ENCODE assay signal across 13 cellular contexts in the genomic region with DNA sequence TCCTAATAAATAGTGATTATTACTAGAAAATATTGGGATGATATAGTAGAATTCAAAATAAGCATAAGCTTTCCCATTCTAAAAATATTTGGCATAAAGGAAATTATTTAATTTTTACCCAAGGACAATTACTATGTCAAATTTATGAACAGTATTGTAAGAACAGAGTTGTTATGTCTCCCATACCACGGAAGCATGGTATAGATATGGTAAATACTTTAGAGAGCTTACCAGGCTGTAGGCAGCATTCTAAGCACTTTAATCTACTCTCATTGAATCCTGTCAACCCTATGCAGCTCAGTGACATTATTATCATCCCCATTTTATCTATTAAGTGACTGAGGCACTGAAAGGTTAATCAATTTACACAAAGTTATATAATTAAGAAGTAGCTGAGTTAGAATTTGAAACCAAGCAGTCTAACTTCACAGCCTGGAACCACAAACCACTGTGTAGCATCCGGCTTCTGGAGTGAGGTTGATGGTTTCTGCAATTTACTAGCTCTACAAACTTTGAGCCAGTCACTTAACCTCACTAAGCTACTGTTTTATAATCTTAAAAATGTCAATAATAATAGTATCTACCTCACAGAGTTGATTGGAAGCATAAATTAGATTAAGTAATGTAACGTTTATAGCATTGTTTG.
DNase-seq lines count a peak whose midpoint lies in the region; ATAC-seq and TF ChIP-seq lines count a peak whose summit lies in the region.
"Had no signal": no experiment of that assay in that cellular context is flagged by ENCODE, and none has a peak within 500 bp of the region (broad histone marks: within the 10 kb centered on the region; RNA-seq: fewer than 3 reads in every experiment).

No MANE protein-coding gene starts in this region.

- peak overlapping the region; percentile 55 for H3K27ac Mint-ChIP-seq in CD4-positive, alpha-beta T cell
- no peak overlapping the region for H3K27ac Mint-ChIP-seq in activated naive CD4-positive, alpha-beta T cell treated with anti-CD3 and anti-CD28 coated beads, Interleukin-2, amount 50 U/mL, for 72 hours
- H3K27ac Mint-ChIP-seq: dendritic cell treated with granulocyte-macrophage colony-stimulating factor and Interleukin-4, amounts not matched to agents 40 ng/mL and 50 ng/mL, for 4 days had no signal

- no peak overlapping the region for H3K27ac ChIP-seq in CD4-positive, alpha-beta T cell (ENCODE audit: low read depth, low read length)
- H3K27ac ChIP-seq in thyroid gland, result no peak overlapping the region
- H3K27ac ChIP-seq: BLaER1 treated with 17β-estradiol and CSF1 and Interleukin-3, amounts not matched to agents 10 nM and 100 nM; skin epidermis; suprapubic skin had no signal

- no peaks in the 10 kb centered on the region for H3K9me3 Mint-ChIP-seq in CD4-positive, alpha-beta T cell
- peaks cover 0 to 4% of the 10 kb centered on the region in 2 donors for H3K9me3 Mint-ChIP-seq in activated naive CD4-positive, alpha-beta T cell treated with anti-CD3 and anti-CD28 coated beads, Interleukin-2, amount 50 U/mL, for 72 hours
- H3K9me3 Mint-ChIP-seq: dendritic cell treated with granulocyte-macrophage colony-stimulating factor and Interleukin-4, amounts not matched to agents 40 ng/mL and 50 ng/mL, for 4 days had no signal

- H3K27me3 Mint-ChIP-seq in CD4-positive, alpha-beta T cell, result no peaks in the 10 kb centered on the region
- H3K27me3 Mint-ChIP-seq: dendritic cell treated with granulocyte-macrophage colony-stimulating factor and Interleukin-4, amounts not matched to agents 40 ng/mL and 50 ng/mL, for 4 days had no signal

- POLR2A ChIA-PET in CD4-positive, alpha-beta T cell (lab: Charles Lee), result interaction anchor here (1.4 kb wide), 2 partner anchors 9 to 22 kb away, joined by 3 to 4 read pairs; no protein-coding TSS in a partner anchor

- intact Hi-C loops in CD4-positive, alpha-beta T cell (cut with DNase I, micrococcal nuclease), result loop anchor here in 1 of 2 experiments (5.0 kb wide), 1 partner anchor 46 kb away; no protein-coding TSS in a partner anchor
- intact Hi-C loops in thyroid gland (cut with DNase I), result no loop called here
- intact Hi-C loops in head of caudate nucleus (cut with DNase I), result no loop called here

- H3K4me3 Mint-ChIP-seq in CD4-positive, alpha-beta T cell, result no peak overlapping the region
- H3K4me3 Mint-ChIP-seq: dendritic cell treated with granulocyte-macrophage colony-stimulating factor and Interleukin-4, amounts not matched to agents 40 ng/mL and 50 ng/mL, for 4 days had no signal

- WGBS in thyroid gland, 2 donors, result 85 to 86% methylated on average over 3 of the region's 3 CpGs

- TF ChIP-seq POLR2A in thyroid gland (IDR thresholded peaks at IDR 0.05), result no peak

- no peaks in the 10 kb centered on the region for H3K36me3 ChIP-seq in thyroid gland
- H3K36me3 ChIP-seq: suprapubic skin had no signal

- H3K4me3 ChIP-seq in thyroid gland (replicated peaks in 1 of 3), result no peak overlapping the region
- H3K4me3 ChIP-seq: BLaER1 treated with 17β-estradiol and CSF1 and Interleukin-3, amounts not matched to agents 10 nM and 100 nM; skin epidermis; suprapubic skin had no signal

- H3K36me3 Mint-ChIP-seq in CD4-positive, alpha-beta T cell (ENCODE audit: low read depth), result peaks cover 61% of the 10 kb centered on the region
- peaks cover 0 to 15% of the 10 kb centered on the region in 2 donors for H3K36me3 Mint-ChIP-seq in activated naive CD4-positive, alpha-beta T cell treated with anti-CD3 and anti-CD28 coated beads, Interleukin-2, amount 50 U/mL, for 72 hours

- peak; percentile 89 for ATAC-seq in CD4-positive, alpha-beta T cell (ENCODE audit: poor library complexity)
- ATAC-seq in GM19468 (IDR thresholded peaks at IDR 0.05; ENCODE audit: extremely low read depth, unreplicated experiment), result peak; percentile 22
- ATAC-seq in HG03521 (IDR thresholded peaks at IDR 0.05; ENCODE audit: unreplicated experiment), result peak; percentile 68
- peak; percentile 50 to 72 for ATAC-seq in activated naive CD4-positive, alpha-beta T cell treated with anti-CD3 and anti-CD28 coated beads, Interleukin-2, amount 50 U/mL, for 72 hours

- H3K4me1 ChIP-seq in thyroid gland, result no peaks in the 10 kb centered on the region
- H3K4me1 ChIP-seq: suprapubic skin had no signal

- no peak for TF ChIP-seq CTCF in CD4-positive, alpha-beta T cell (IDR thresholded peaks at IDR 0.05)
- TF ChIP-seq CTCF in thyroid gland (IDR thresholded peaks at IDR 0.05), result no peak

- CTCF ChIA-PET in CD4-positive, alpha-beta T cell (lab: Charles Lee), result interaction anchor here (0.9 kb wide), 1 partner anchor 13 kb away, joined by 4 read pairs; no protein-coding TSS in a partner anchor

- no peaks in the 10 kb centered on the region for H3K9me3 ChIP-seq in CD4-positive, alpha-beta T cell (ENCODE audit: control insufficient read depth, low read length)
- H3K9me3 ChIP-seq in thyroid gland, result no peaks in the 10 kb centered on the region
- H3K9me3 ChIP-seq: suprapubic skin had no signal

- DNase-seq in CD4-positive, alpha-beta T cell, result peak in 6 of 10 experiments; percentile 6 to 24 (median 8)
- no peak for DNase-seq in activated naive CD4-positive, alpha-beta T cell treated with anti-CD3 and anti-CD28 coated beads, Interleukin-2, amount 50 U/mL, for 72 hours (ENCODE audit: low spot score in 2 of 2)
- DNase-seq in COLO668 (lab: John Stamatoyannopoulos, UW; ENCODE audit: unreplicated experiment) (no peak), middle frontal gyrus (ENCODE audit: extremely low spot score, low spot score) (no peak), thyroid gland (no peak), head of caudate nucleus (no peak)
- DNase-seq: NCI-H226 had no signal

- peaks cover 69% of the 10 kb centered on the region for H3K4me1 Mint-ChIP-seq in CD4-positive, alpha-beta T cell (ENCODE audit: low read depth)

- no peaks in the 10 kb centered on the region for H3K27me3 ChIP-seq in CD4-positive, alpha-beta T cell (ENCODE audit: control insufficient read depth, insufficient read depth, low read length)
- no peaks in the 10 kb centered on the region for H3K27me3 ChIP-seq in thyroid gland
- H3K27me3 ChIP-seq: BLaER1 treated with 17β-estradiol and CSF1 and Interleukin-3, amounts not matched to agents 10 nM and 100 nM; suprapubic skin had no signal

Comparison
In these comparisons a context has a peak if more than half of its experiments do, and no peak if none do; other contexts are left out.
1. ATAC-seq: peak in every context shown above with its lines; median percentile 89 in CD4-positive, alpha-beta T cell; 68 in HG03521; 61 in activated naive CD4-positive, alpha-beta T cell treated with anti-CD3 and anti-CD28 coated beads, Interleukin-2, amount 50 U/mL, for 72 hours; 22 in GM19468.
2. DNase-seq: peak in CD4-positive, alpha-beta T cell (6 of 10); none in activated naive CD4-positive, alpha-beta T cell treated with anti-CD3 and anti-CD28 coated beads, Interleukin-2, amount 50 U/mL, for 72 hours (0 of 2), COLO668 (single experiment), middle frontal gyrus (single experiment), thyroid gland (0 of 2) and head of caudate nucleus (0 of 42).